Comparison of ENCODE assay signal across 14 cellular contexts in genomic region chr15:33915571-33916407, GRCh38. TPM values are rescaled to one million over a fixed set of nuclear protein-coding genes. Genes with fewer than 3 reads are reported as not detected.
A peak's percentile ranks its signal among the peaks of the same experiment; 100 is the strongest.
DNase-seq lines count a peak whose midpoint lies in the region; ATAC-seq, FAIRE-seq and TF ChIP-seq lines count a peak whose summit lies in the region.
"Had no signal": no experiment of that assay in that cellular context is flagged by ENCODE, and none has a peak within 500 bp of the region (broad histone marks: within the 10 kb centered on the region; RNA-seq: fewer than 3 reads in every experiment).

No MANE protein-coding gene starts in this region.

- H3K4me1 ChIP-seq in HepG2 (ENCODE audit: insufficient read depth, low read length), result peaks cover 7% of the 10 kb centered on the region; the same call in 1 of the 2 replicates
- no peaks in the 10 kb centered on the region for H3K4me1 ChIP-seq in right lobe of liver
- H3K4me1 ChIP-seq in hepatocyte (ENCODE audit: insufficient read depth), result no peaks in the 10 kb centered on the region
- H3K4me1 ChIP-seq in uterus, result no peaks in the 10 kb centered on the region

- no peak for TF ChIP-seq RAD21 in HepG2 (CRISPR knock-in tag; IDR thresholded peaks at IDR 0.05)

- 71% methylated on average over 7 of the region's 11 CpGs for WGBS in HepG2 (ENCODE audit: low lambda C conversion rate)
- WGBS in right lobe of liver (ENCODE audit: insufficient coverage, low coverage, low lambda C conversion rate, missing lambda C conversion rate), result 81% methylated on average over 5 of the region's 11 CpGs
- 65% methylated on average over 11 of the region's 11 CpGs for WGBS in hepatocyte (ENCODE audit: low lambda C conversion rate, missing lambda C conversion rate)

- no peak for TF ChIP-seq EP300 in HepG2 (IDR thresholded peaks at IDR 0.05; ENCODE audit: low read depth in 2 of 2, low read length in 2 of 2)
- no peak for TF ChIP-seq EP300 in HepG2 (CRISPR knock-in tag; IDR thresholded peaks at IDR 0.05; ENCODE audit: borderline replicate concordance)

- H4K20me1 ChIP-seq in HepG2 (ENCODE audit: insufficient read depth, low read length), result no peaks in the 10 kb centered on the region
- H4K20me1 ChIP-seq in hepatocyte (ENCODE audit: insufficient read depth, poor library complexity, severe bottlenecking), result no peaks in the 10 kb centered on the region

- H3K9me2 ChIP-seq in hepatocyte (replicated peaks; ENCODE audit: insufficient read depth), result no peaks in the 10 kb centered on the region

- H3K4me2 ChIP-seq in HepG2 (ENCODE audit: low read depth, low read length) (peak overlapping the region; percentile 23; the same call in 1 of the 2 replicates), hepatocyte (no peak overlapping the region)

- H3K79me2 ChIP-seq in HepG2 (ENCODE audit: insufficient read depth, low read length), result no peaks in the 10 kb centered on the region
- H3K79me2 ChIP-seq in hepatocyte, result peaks cover 3% of the 10 kb centered on the region

- ATAC-seq in HepG2 (no peak; the same call in 1 of the 3 replicates), right lobe of liver (no peak), HG02610 (IDR thresholded peaks at IDR 0.05; ENCODE audit: unreplicated experiment) (no peak), HG03354 (IDR thresholded peaks at IDR 0.05; ENCODE audit: poor library complexity, severe bottlenecking, unreplicated experiment) (no peak)

- TF ChIP-seq CTCF in HepG2 (CRISPR knock-in tag; IDR thresholded peaks at IDR 0.05) (no peak), right lobe of liver (IDR thresholded peaks at IDR 0.05) (no peak), hepatocyte (IDR thresholded peaks at IDR 0.05; ENCODE audit: poor library complexity) (no peak), uterus (IDR thresholded peaks at IDR 0.05) (no peak)

- no peaks in the 10 kb centered on the region for H3K36me3 ChIP-seq in HepG2 (replicated peaks in 1 of 2; ENCODE audit: control insufficient read depth in 1 of 2, insufficient read depth in 2 of 2, low read length in 2 of 2)
- no peaks in the 10 kb centered on the region for H3K36me3 ChIP-seq in right lobe of liver
- no peaks in the 10 kb centered on the region for H3K36me3 ChIP-seq in hepatocyte (replicated peaks; ENCODE audit: insufficient read depth, low read depth)
- no peaks in the 10 kb centered on the region for H3K36me3 ChIP-seq in uterus
- H3K36me3 ChIP-seq: cardiac muscle cell had no signal

- H3K9me3 ChIP-seq in HepG2 (ENCODE audit: low read length) (no peaks in the 10 kb centered on the region), right lobe of liver (no peaks in the 10 kb centered on the region), hepatocyte (ENCODE audit: low read depth) (no peaks in the 10 kb centered on the region), uterus (no peaks in the 10 kb centered on the region)

- DNase-seq in HepG2 (ENCODE audit: low spot score), result peak; percentile 11
- DNase-seq in right lobe of liver, result no peak
- DNase-seq in NCI-H510A (lab: John Stamatoyannopoulos, UW), result peak; percentile 45
- peak; percentile 45 for DNase-seq in hepatocyte (ENCODE audit: low spot score)
- no peak for DNase-seq in uterus
- DNase-seq in DMS114 treated with DMSO at 0.1 percent for 48 hours (lab: John Stamatoyannopoulos, UW; ENCODE audit: unreplicated experiment), result no peak
- DNase-seq: activated T-cell treated with anti-CD3 and anti-CD28 coated beads, Interleukin-2, amount 50 U/mL, for 24 hours; GF-D8; NK-92 treated with Interleukin-12 subunit alpha and Interleukin-12 subunit beta, amount 100 ng/mL, for 24 hours had no signal

- H3K27ac ChIP-seq in HepG2 (ENCODE audit: extremely low read length, insufficient read depth, low read length) (no peak overlapping the region), right lobe of liver (no peak overlapping the region), hepatocyte (no peak overlapping the region), uterus (no peak overlapping the region)
- H3K27ac ChIP-seq: cardiac muscle cell had no signal

- no peak overlapping the region for H3K4me3 ChIP-seq in HepG2 (replicated peaks in 1 of 3; ENCODE audit: insufficient read depth in 1 of 3, low read depth in 2 of 3, low read length in 3 of 3)
- H3K4me3 ChIP-seq in right lobe of liver, result no peak overlapping the region
- H3K4me3 ChIP-seq in hepatocyte, result no peak overlapping the region
- no peak overlapping the region for H3K4me3 ChIP-seq in uterus
- H3K4me3 ChIP-seq: cardiac muscle cell, lung had no signal

- H2AFZ ChIP-seq in HepG2 (ENCODE audit: low read length) (no peak overlapping the region), hepatocyte (no peak overlapping the region)

- FAIRE-seq in HepG2 (lab: Jason Lieb, UNC), result no peak

- POLR2A ChIA-PET in HepG2 (lab: Yijun Ruan, JAX), result no interaction called here

- no peak for TF ChIP-seq POLR2A in HepG2 (IDR thresholded peaks at IDR 0.05; ENCODE audit: insufficient read depth in 1 of 2, low read depth in 2 of 2, low read length in 2 of 2)
- TF ChIP-seq POLR2A in right lobe of liver (IDR thresholded peaks at IDR 0.05), result no peak
- TF ChIP-seq POLR2A in uterus (IDR thresholded peaks at IDR 0.05), result no peak

- BruUV-seq in HepG2 (replicated peaks; lab: Mats Ljungman, UMichigan), result no TSS peak

- in situ Hi-C loops in HepG2 (cut with HindIII; ENCODE audit: extremely low pct_ligation_motif_present, low pct_unique_long_range_greater_than_20kb), result no loop called here

- H3K27me3 ChIP-seq in HepG2 (ENCODE audit: control insufficient read depth in 1 of 2, insufficient read depth in 2 of 2, low read length in 2 of 2) (no peaks in the 10 kb centered on the region), right lobe of liver (no peaks in the 10 kb centered on the region), hepatocyte (no peaks in the 10 kb centered on the region), uterus (no peaks in the 10 kb centered on the region)
- H3K27me3 ChIP-seq: cardiac muscle cell had no signal

- CTCF ChIA-PET in HepG2 (lab: Yijun Ruan, JAX; ENCODE audit: low intra/inter-chr PET ratio, low total read pairs), result no interaction called here

- intact Hi-C loops in HepG2 (cut with micrococcal nuclease; ENCODE audit: unreplicated experiment), result no loop called here
- intact Hi-C loops in right lobe of liver (cut with DNase I), result no loop called here
- intact Hi-C loops in uterus (cut with DNase I; ENCODE audit: low total_unique reads), result no loop called here

- H3K9ac ChIP-seq in HepG2 (ENCODE audit: insufficient read depth, low read depth, low read length), result no peak overlapping the region

TF ChIP-seq in HepG2, 621 proteins besides CTCF, POLR2A, EP300 and RAD21 (continues in another document):
- no peak for TF ChIP-seq ZNF468 (CRISPR knock-in tag; IDR thresholded peaks at IDR 0.05)
- TF ChIP-seq HOXA9 (CRISPR knock-in tag; IDR thresholded peaks at IDR 0.05; ENCODE audit: borderline replicate concordance), result no peak
- TF ChIP-seq MXI1 (IDR thresholded peaks at IDR 0.05; ENCODE audit: borderline replicate concordance, low read depth, low read length), result no peak
- TF ChIP-seq, protein P1, sequence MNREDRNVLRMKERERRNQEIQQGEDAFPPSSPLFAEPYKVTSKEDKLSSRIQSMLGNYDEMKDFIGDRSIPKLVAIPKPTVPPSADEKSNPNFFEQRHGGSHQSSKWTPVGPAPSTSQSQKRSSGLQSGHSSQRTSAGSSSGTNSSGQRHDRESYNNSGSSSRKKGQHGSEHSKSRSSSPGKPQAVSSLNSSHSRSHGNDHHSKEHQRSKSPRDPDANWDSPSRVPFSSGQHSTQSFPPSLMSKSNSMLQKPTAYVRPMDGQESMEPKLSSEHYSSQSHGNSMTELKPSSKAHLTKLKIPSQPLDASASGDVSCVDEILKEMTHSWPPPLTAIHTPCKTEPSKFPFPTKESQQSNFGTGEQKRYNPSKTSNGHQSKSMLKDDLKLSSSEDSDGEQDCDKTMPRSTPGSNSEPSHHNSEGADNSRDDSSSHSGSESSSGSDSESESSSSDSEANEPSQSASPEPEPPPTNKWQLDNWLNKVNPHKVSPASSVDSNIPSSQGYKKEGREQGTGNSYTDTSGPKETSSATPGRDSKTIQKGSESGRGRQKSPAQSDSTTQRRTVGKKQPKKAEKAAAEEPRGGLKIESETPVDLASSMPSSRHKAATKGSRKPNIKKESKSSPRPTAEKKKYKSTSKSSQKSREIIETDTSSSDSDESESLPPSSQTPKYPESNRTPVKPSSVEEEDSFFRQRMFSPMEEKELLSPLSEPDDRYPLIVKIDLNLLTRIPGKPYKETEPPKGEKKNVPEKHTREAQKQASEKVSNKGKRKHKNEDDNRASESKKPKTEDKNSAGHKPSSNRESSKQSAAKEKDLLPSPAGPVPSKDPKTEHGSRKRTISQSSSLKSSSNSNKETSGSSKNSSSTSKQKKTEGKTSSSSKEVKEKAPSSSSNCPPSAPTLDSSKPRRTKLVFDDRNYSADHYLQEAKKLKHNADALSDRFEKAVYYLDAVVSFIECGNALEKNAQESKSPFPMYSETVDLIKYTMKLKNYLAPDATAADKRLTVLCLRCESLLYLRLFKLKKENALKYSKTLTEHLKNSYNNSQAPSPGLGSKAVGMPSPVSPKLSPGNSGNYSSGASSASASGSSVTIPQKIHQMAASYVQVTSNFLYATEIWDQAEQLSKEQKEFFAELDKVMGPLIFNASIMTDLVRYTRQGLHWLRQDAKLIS (CRISPR knock-in tag; IDR thresholded peaks at IDR 0.05), result no peak

RNA-seq across cellular contexts. Expression of gene CHRM5, which starts 52.5 kb away (rescaled TPM):
- total RNA-seq in HepG2 (2016; rRNA removed; fragmentation: Illumina TruSeq; extraction: Trizol), result not detected in 2 replicates
- total RNA-seq in HepG2 (2016; cell fraction: cytosol; rRNA removed; fragmentation: Illumina TruSeq; extraction: Trizol; ENCODE audit: low read depth), result not detected in 2 replicates
- not detected in 2 replicates for total RNA-seq in HepG2 (2016; cell fraction: insoluble cytoplasmic fraction; rRNA removed; fragmentation: Illumina TruSeq; extraction: Trizol)
- not detected in 2 replicates for total RNA-seq in HepG2 (2016; cell fraction: membrane; rRNA removed; fragmentation: Illumina TruSeq; extraction: Trizol)
- not detected in 2 replicates for total RNA-seq in HepG2 (2016; cell fraction: nucleus; rRNA removed; fragmentation: Illumina TruSeq; extraction: Trizol)
- not detected in 2 replicates for polyA plus RNA-seq in HepG2 (2011; rRNA removed)
- not detected in 2 replicates for polyA plus RNA-seq in HepG2 (2011; cell fraction: cytosol; rRNA removed)
- not detected in 2 replicates for polyA plus RNA-seq in HepG2 (2011; cell fraction: nucleus; rRNA removed)
- polyA plus RNA-seq in HepG2 (2012), result 0.05 and 0.09 TPM in 2 replicates
- not detected in 2 replicates for polyA plus RNA-seq in HepG2 (2016; cell fraction: cytosol; fragmentation: Illumina TruSeq; extraction: Trizol; ENCODE audit: low read depth)
- not detected in 2 replicates for polyA plus RNA-seq in HepG2 (2016; cell fraction: insoluble cytoplasmic fraction; fragmentation: Illumina TruSeq; extraction: Trizol; ENCODE audit: low read depth)
- polyA plus RNA-seq in HepG2 (2016; cell fraction: membrane; fragmentation: Illumina TruSeq; extraction: Trizol; ENCODE audit: low read depth), result not detected in 2 replicates
- not detected in 2 replicates for polyA plus RNA-seq in HepG2 (2016; cell fraction: nucleus; fragmentation: Illumina TruSeq; extraction: Trizol; ENCODE audit: insufficient read depth, low read depth)
- not detected in 2 replicates for polyA minus RNA-seq in HepG2 (2011; rRNA and poly(A)+ RNA removed; ENCODE audit: low replicate concordance)
- not detected in 2 replicates for polyA minus RNA-seq in HepG2 (2011; cell fraction: cytosol; rRNA and poly(A)+ RNA removed)
- not detected in 2 replicates for polyA minus RNA-seq in HepG2 (2011; cell fraction: nucleus; rRNA and poly(A)+ RNA removed)
- total RNA-seq in right lobe of liver, result not detected
- total RNA-seq in hepatocyte, result not detected in 2 replicates
- polyA plus RNA-seq in hepatocyte, result 0.05 TPM in 1 of 2 replicates, not detected in the other
- total RNA-seq in uterus, result not detected
- total RNA-seq: cardiac muscle cell, HT1080 had no signal
- polyA plus RNA-seq: cardiac muscle cell had no signal

Comparison
In these comparisons a context has a peak if more than half of its experiments do, and no peak if none do; other contexts are left out.
1. DNase-seq: peak in HepG2 (single experiment), NCI-H510A (single experiment) and hepatocyte (single experiment); none in right lobe of liver (0 of 3), uterus (0 of 2) and DMS114 treated with DMSO at 0.1 percent for 48 hours (single experiment).